Comparison of ENCODE assay signal across 1 cellular context in genomic region chr6:125846292-125847024, GRCh38.
TF ChIP-seq lines count a peak whose summit lies in the region.

No MANE protein-coding gene starts in this region.

TF ChIP-seq in HepG2, 621 proteins besides CTCF, POLR2A, EP300 and RAD21:
- TF ChIP-seq HMG20B (CRISPR knock-in tag; conservative IDR thresholded peaks at IDR 0.05) (no peak), NR1H2 (CRISPR knock-in tag; IDR thresholded peaks at IDR 0.05; ENCODE audit: borderline replicate concordance, low read depth) (no peak), KAT8 (CRISPR knock-in tag; IDR thresholded peaks at IDR 0.05) (0 out of 2 replicates have a peak, but pooled peaks have one; percentile 21), ZBTB7B (CRISPR knock-in tag; IDR thresholded peaks at IDR 0.05) (peak; percentile 36; the same call in 1 of the 2 replicates), ZMYM4 (CRISPR knock-in tag; IDR thresholded peaks at IDR 0.05) (peak; percentile 68), ZSCAN20 (CRISPR knock-in tag; IDR thresholded peaks at IDR 0.05; ENCODE audit: borderline replicate concordance) (no peak), ZNF136 (CRISPR knock-in tag; IDR thresholded peaks at IDR 0.05; ENCODE audit: low read depth) (no peak), TCF12 (IDR thresholded peaks at IDR 0.05) (no peak), TCF12 (CRISPR knock-in tag; IDR thresholded peaks at IDR 0.05) (no peak), PAF1 (CRISPR knock-in tag; IDR thresholded peaks at IDR 0.05) (no peak), CENPX (CRISPR knock-in tag; IDR thresholded peaks at IDR 0.05) (no peak), ZSCAN25 (CRISPR knock-in tag; IDR thresholded peaks at IDR 0.05) (no peak)
